9 cellular contexts compared by ENCODE assay signal in the genomic region with DNA sequence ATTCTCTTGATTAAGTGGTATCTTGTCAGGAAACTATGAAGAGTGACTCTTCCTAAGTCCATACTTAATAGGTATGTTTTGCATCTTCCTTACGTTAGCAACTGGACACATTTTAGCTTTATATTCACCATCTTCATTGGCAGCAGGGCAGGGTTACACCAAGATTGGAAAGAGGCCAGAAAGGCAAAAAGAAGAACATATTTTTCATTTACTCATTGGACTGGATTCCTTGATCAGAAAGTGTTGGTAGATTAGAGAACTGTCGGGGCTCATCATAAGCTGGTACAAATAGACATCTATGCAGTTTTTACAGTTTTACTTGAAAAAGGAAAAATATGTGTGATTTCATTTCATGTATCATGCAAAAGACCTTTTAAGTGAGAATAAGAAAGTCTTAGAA.
"Had no signal": no experiment of that assay in that cellular context is flagged by ENCODE, and none has a peak within 500 bp of the region (broad histone marks: within the 10 kb centered on the region; RNA-seq: fewer than 3 reads in every experiment).

No MANE protein-coding gene starts in this region.

- H3K4me1 ChIP-seq: HAP-1 had no signal

- ATAC-seq: GM23338, HCT116 had no signal

- H3K27ac Mint-ChIP-seq: GM23338, H9, HFFc6 had no signal

- H3K36me3 ChIP-seq: HAP-1 had no signal

- H3K9me3 ChIP-seq: HAP-1 had no signal

- H3K4me1 Mint-ChIP-seq: GM23338, H9 had no signal

- H3K4me3 ChIP-seq: GM23248, GM23338, HAP-1 had no signal

- DNase-seq: GM23248, GOT3, H7, H9, HCEC 1CT, HFFc6 had no signal

- H3K27ac ChIP-seq: GM23248 had no signal

- H3K4me2 ChIP-seq: GM23338 had no signal

- H3K4me3 Mint-ChIP-seq: GM23338, H9, HFFc6 had no signal

- H2AFZ ChIP-seq: GM23248, GM23338 had no signal

- H3K9me3 Mint-ChIP-seq: GM23338, H9 had no signal

- H3K9ac ChIP-seq: GM23248 had no signal
